8 cellular contexts compared by ENCODE assay signal in the genomic region with DNA sequence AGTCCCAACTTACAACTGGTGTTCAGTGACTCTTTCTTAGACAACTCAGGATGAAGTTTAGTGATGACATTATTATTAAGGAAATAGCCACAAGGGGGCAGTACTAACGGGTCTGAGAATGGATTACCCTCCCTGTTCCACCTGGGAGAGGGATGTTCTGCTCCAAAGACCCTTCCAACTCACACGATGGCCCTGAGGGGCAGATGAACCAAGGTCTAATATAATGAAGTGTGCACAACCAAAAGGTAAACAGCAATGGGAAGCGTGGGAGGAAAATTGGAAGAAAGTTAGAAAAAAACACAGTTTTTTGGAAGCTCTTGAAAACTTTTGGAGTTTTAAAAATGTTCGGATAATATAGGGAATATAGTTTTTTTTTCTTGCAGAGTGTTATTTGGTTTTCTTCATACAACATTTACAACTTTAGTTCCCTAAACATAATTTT. TPM values are rescaled to one million over a fixed set of nuclear protein-coding genes. Genes with fewer than 3 reads are reported as not detected.
DNase-seq lines count a peak whose midpoint lies in the region; ATAC-seq, FAIRE-seq and TF ChIP-seq lines count a peak whose summit lies in the region.

No MANE protein-coding gene starts in this region.

- TF ChIP-seq CTCF in heart right ventricle (IDR thresholded peaks at IDR 0.05) = peak; percentile 47 to 79 (median 66)

- intact Hi-C loops in heart right ventricle (cut with DNase I) = loop anchor here (2.0 to 10.0 kb wide), 4 partner anchors 103 to 114 kb away; no protein-coding TSS in a partner anchor

- ATAC-seq in heart right ventricle (peak in 1 of 8 donors; percentile 41), GM19452 (IDR thresholded peaks at IDR 0.05; ENCODE audit: unreplicated experiment) (no peak)

- no peaks in the 10 kb centered on the region for H3K9me3 ChIP-seq in heart right ventricle

- H3K36me3 ChIP-seq in heart right ventricle = no peaks in the 10 kb centered on the region

- H3K4me3 ChIP-seq in heart right ventricle = no peak overlapping the region

- peak; percentile 53 for DNase-seq in AG08395 (ENCODE audit: low spot score)
- DNase-seq in NCI-H146 (lab: John Stamatoyannopoulos, UW) = peak; percentile 53
- peak; percentile 23 for DNase-seq in activated CD4-positive, alpha-beta T cell treated with anti-CD3 and anti-CD28 coated beads for 48 hours
- DNase-seq in heart right ventricle = peak in 1 of 2 donors; percentile 26
- DNase-seq in stimulated activated CD4-positive, alpha-beta T cell treated with anti-CD3 and anti-CD28 coated beads, Interleukin-4, amount 100 ng/mL, for 24 hours = peak; percentile 37
- DNase-seq in mucosa of gallbladder (ENCODE audit: low spot score) = no peak

- 38 to 41% methylated on average over 4 of the region's 4 CpGs for WGBS in heart right ventricle, 2 donors

- H3K27me3 ChIP-seq in heart right ventricle = peaks cover 0 to 18% (median 5%) of the 10 kb centered on the region in 7 donors

- no peak overlapping the region for H3K27ac ChIP-seq in heart right ventricle

- H3K4me1 ChIP-seq in heart right ventricle = peaks cover 0 to 8% (median 0%) of the 10 kb centered on the region in 9 donors

- peak; percentile 83 for FAIRE-seq in G401.6 (lab: Jason Lieb, UNC)

RNA-seq across cellular contexts. Expression of gene FGF6, which starts 24.0 kb away (rescaled TPM):
- total RNA-seq in heart right ventricle (not detected), mucosa of gallbladder (not detected)
- not detected for polyA plus RNA-seq in heart right ventricle

RNA-seq across cellular contexts. Expression of gene FGF23, which starts 42.1 kb away (rescaled TPM):
- under 1 TPM in 4 of 10 donors, not detected in 6; 0.11 to 0.76 (median 0.23) TPM for total RNA-seq in heart right ventricle
- polyA plus RNA-seq in heart right ventricle = under 1 TPM in 1 of 2 donors, not detected in 1; 0.01 TPM
- 0.06 TPM for total RNA-seq in mucosa of gallbladder
